In the genomic region with DNA sequence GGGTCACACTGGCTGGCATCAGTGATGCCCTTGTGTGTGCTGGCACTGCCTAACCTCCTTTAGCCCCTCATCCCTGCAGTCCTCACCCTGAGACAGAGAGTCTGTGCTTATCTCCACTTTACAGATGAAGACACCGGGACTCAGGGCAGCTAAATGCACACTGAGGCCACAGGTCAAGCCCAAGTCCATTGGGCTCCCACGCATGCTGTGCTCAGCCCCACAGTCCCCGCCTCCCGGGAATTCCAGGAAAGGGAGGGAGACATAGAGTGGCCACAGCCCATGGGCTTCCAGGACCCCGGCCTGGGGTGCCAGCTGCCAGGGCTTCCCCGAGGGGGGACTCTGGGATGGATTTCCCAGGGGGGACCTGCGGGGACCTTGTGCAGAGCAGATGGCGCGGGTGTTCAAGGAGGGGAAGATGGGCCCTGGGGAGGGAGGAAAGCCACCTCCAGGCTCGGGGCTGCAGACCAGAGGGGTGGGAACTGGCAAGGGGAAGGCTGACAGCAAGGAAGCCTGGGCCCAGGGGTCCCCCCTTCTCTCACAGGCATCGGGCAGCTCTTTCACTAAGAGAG, we compare ENCODE assay signal across 17 cellular contexts.
"Had no signal": no experiment of that assay in that cellular context is flagged by ENCODE, and none has a peak within 500 bp of the region (broad histone marks: within the 10 kb centered on the region; RNA-seq: fewer than 3 reads in every experiment).

No MANE protein-coding gene starts in this region.

- FAIRE-seq: islet of Langerhans had no signal

- H3K4me3 ChIP-seq: gastroesophageal sphincter, mucosa of descending colon had no signal

- H3K9me3 ChIP-seq: gastroesophageal sphincter, mucosa of descending colon had no signal

- DNase-seq: activated B cell treated with CpG ODN at 0.5 μM for 24 hours; activated CD4-positive, alpha-beta T cell treated with anti-CD3 and anti-CD28 coated beads, Interleukin-2, amount 10 ng/mL, durations not matched to agents 24 days and 14 days; activated CD8-positive, alpha-beta memory T cell treated with anti-CD3 and anti-CD28 coated beads, Interleukin-2, amount 50 U/mL, for 48 hours; activated naive CD4-positive, alpha-beta T cell; activated naive CD8-positive, alpha-beta T cell treated with anti-CD3 and anti-CD28 coated beads, Interleukin-2, amount 10 ng/mL, durations not matched to agents 7 days and 5 days; anterior cingulate cortex; cerebellar nuclear complex; dermis blood vessel endothelial cell; left colon; mammary epithelial cell; mucosa of descending colon; naive thymus-derived CD8-positive, alpha-beta T cell; posterior cingulate gyrus; stimulated activated CD4-positive, alpha-beta T cell treated with anti-CD3 and anti-CD28 coated beads, Interleukin-2, amount 100 ng/mL, for 48 hours had no signal

- ATAC-seq: gastroesophageal sphincter; left colon; mucosa of descending colon; naive thymus-derived CD8-positive, alpha-beta T cell; stimulated activated memory B cell treated with anti-CD40 and anti-IgM and Interleukin-4, amounts not matched to agents 10 μg/mL and 1 μg/mL and 100 μg/mL, for 72 hours had no signal

- H3K27me3 ChIP-seq: gastroesophageal sphincter had no signal

- H3K36me3 ChIP-seq: gastroesophageal sphincter had no signal
